9 cellular contexts compared by ENCODE assay signal in the genomic region with DNA sequence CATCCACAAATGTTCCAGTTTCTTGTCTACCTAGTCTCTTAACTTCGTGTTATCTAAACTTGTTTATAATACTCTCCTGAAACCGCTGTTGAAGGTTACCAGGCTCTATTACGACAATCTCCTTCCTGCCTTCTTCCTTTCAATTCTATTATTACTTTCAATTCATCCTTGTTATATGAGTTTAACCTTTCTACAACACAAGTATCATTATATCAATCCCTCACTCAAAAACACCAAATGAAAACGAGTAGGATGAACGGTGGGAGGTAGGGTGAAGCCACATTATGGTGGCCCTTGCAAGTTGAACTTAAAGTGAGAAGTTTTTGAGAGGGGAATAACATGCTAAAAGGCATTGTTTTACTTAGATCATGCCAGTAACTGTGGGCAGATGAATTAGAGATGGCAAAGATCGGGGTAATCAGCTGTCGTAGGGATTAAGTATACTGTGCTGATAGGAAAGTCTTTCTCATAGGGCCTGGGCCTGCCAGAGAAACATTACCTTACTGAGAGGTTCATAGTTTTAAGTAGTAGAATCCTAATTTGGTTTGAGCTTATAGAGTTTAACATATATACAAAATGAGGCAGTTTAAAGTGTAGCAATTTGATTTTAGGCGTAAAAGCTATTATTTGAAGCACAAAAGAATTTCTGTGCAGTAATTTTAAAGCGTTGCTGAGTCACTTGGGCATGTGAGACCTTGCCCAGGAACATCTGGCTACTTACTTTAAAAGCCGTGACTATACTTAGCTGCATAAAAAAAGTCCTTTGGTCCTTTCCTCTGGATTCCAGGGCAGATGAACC. TPM values are rescaled to one million over a fixed set of nuclear protein-coding genes. Genes with fewer than 3 reads are reported as not detected.
A peak's percentile ranks its signal among the peaks of the same experiment; 100 is the strongest.
DNase-seq lines count a peak whose midpoint lies in the region; ATAC-seq and TF ChIP-seq lines count a peak whose summit lies in the region.
"Had no signal": no experiment of that assay in that cellular context is flagged by ENCODE, and none has a peak within 500 bp of the region (broad histone marks: within the 10 kb centered on the region; RNA-seq: fewer than 3 reads in every experiment).

No MANE protein-coding gene starts in this region.

- H2AFZ ChIP-seq in DND-41 (ENCODE audit: low read depth, low read length): 0 out of 2 replicates have a peak overlapping the region, but pooled peaks have one; percentile 57

- no peaks in the 10 kb centered on the region for H3K27me3 ChIP-seq in DND-41 (ENCODE audit: insufficient read depth, low read length, poor library complexity)
- H3K27me3 ChIP-seq: tibial nerve had no signal

- no peaks in the 10 kb centered on the region for H3K27me3 Mint-ChIP-seq in activated T-helper 17 cell treated with anti-CD3 and anti-CD28 coated beads, Interleukin-2, amount 50 U/mL, for 72 hours
- no peaks in the 10 kb centered on the region for H3K27me3 Mint-ChIP-seq in naive thymus-derived CD8-positive, alpha-beta T cell

- peaks cover 23% of the 10 kb centered on the region for H3K4me1 ChIP-seq in DND-41 (ENCODE audit: insufficient read depth, low read length)

- peaks cover 13% of the 10 kb centered on the region for H3K79me2 ChIP-seq in DND-41 (ENCODE audit: insufficient read depth, low read length)

- no peak overlapping the region for H3K27ac ChIP-seq in DND-41 (ENCODE audit: low read length)
- H3K27ac ChIP-seq in KOPT-K1 (ENCODE audit: low read depth, low read length, poor library complexity, severe bottlenecking): peak overlapping the region; percentile 91

- no peak overlapping the region for H3K9ac ChIP-seq in DND-41 (ENCODE audit: low read depth, low read length)

- no peaks in the 10 kb centered on the region for H3K9me3 Mint-ChIP-seq in activated T-helper 17 cell treated with anti-CD3 and anti-CD28 coated beads, Interleukin-2, amount 50 U/mL, for 72 hours
- no peaks in the 10 kb centered on the region for H3K9me3 Mint-ChIP-seq in naive thymus-derived CD8-positive, alpha-beta T cell

- no peak overlapping the region for H3K4me3 ChIP-seq in DND-41 (ENCODE audit: low read depth in 1 of 2, low read length in 2 of 2)
- H3K4me3 ChIP-seq: tibial nerve had no signal

- H4K20me1 ChIP-seq in DND-41 (ENCODE audit: insufficient read depth, low read length): no peaks in the 10 kb centered on the region

- H3K9me3 ChIP-seq in DND-41 (ENCODE audit: insufficient read depth, low read length, severe bottlenecking): no peaks in the 10 kb centered on the region
- no peaks in the 10 kb centered on the region for H3K9me3 ChIP-seq in KOPT-K1 (ENCODE audit: insufficient read depth, low read length, poor library complexity, severe bottlenecking)
- H3K9me3 ChIP-seq: tibial nerve had no signal

- peak overlapping the region; percentile 84 for H3K27ac Mint-ChIP-seq in activated T-helper 17 cell treated with anti-CD3 and anti-CD28 coated beads, Interleukin-2, amount 50 U/mL, for 72 hours
- peak overlapping the region; percentile 54 to 93 (median 84) for H3K27ac Mint-ChIP-seq in naive thymus-derived CD8-positive, alpha-beta T cell

- peak overlapping the region; percentile 74 for H3K4me3 Mint-ChIP-seq in activated T-helper 17 cell treated with anti-CD3 and anti-CD28 coated beads, Interleukin-2, amount 50 U/mL, for 72 hours
- peak overlapping the region in 9 of 10 donors; percentile 1 to 58 (median 14) for H3K4me3 Mint-ChIP-seq in naive thymus-derived CD8-positive, alpha-beta T cell

- POLR2A ChIA-PET in naive thymus-derived CD8-positive, alpha-beta T cell (lab: Charles Lee): interaction anchor here (1.3 to 2.6 kb wide), 3 partner anchors 34 to 58 kb away, joined by 3 to 11 read pairs (median 11); a partner anchor contains a TSS

- DNase-seq in DND-41 (no peak), iPS-NIHi11 (ENCODE audit: low spot score) (no peak), activated gamma-delta T cell (lab: John Stamatoyannopoulos, UW) (no peak)
- DNase-seq in naive thymus-derived CD8-positive, alpha-beta T cell: peak in 1 of 10 donors; percentile 4

- no peak overlapping the region for H3K4me2 ChIP-seq in DND-41 (ENCODE audit: insufficient read depth, low read length)

- peaks cover 11% of the 10 kb centered on the region for H3K36me3 Mint-ChIP-seq in activated T-helper 17 cell treated with anti-CD3 and anti-CD28 coated beads, Interleukin-2, amount 50 U/mL, for 72 hours (ENCODE audit: low read depth)
- H3K36me3 Mint-ChIP-seq in naive thymus-derived CD8-positive, alpha-beta T cell: no peaks in the 10 kb centered on the region

- H3K36me3 ChIP-seq in DND-41 (ENCODE audit: insufficient read depth, low read length): no peaks in the 10 kb centered on the region; the same call in 1 of the 2 replicates
- no peaks in the 10 kb centered on the region for H3K36me3 ChIP-seq in KOPT-K1 (ENCODE audit: insufficient read depth, low read length)
- H3K36me3 ChIP-seq: tibial nerve had no signal

- ATAC-seq in DND-41 (ENCODE audit: insufficient read depth, low read depth) (no peak), GM18873 (IDR thresholded peaks at IDR 0.05; ENCODE audit: low FRiP score, unreplicated experiment) (no peak), GM19467 (IDR thresholded peaks at IDR 0.05; ENCODE audit: unreplicated experiment) (no peak)
- peak; percentile 15 for ATAC-seq in activated T-helper 17 cell treated with anti-CD3 and anti-CD28 coated beads, Interleukin-2, amount 50 U/mL, for 72 hours (replicated peaks)
- ATAC-seq in naive thymus-derived CD8-positive, alpha-beta T cell: no peak

- TF ChIP-seq CTCF in DND-41 (IDR thresholded peaks at IDR 0.05; ENCODE audit: borderline replicate concordance, extremely low read depth, low read length, poor library complexity, severe bottlenecking): no peak

- H3K4me1 Mint-ChIP-seq in activated T-helper 17 cell treated with anti-CD3 and anti-CD28 coated beads, Interleukin-2, amount 50 U/mL, for 72 hours: peaks cover 19% of the 10 kb centered on the region
- H3K4me1 Mint-ChIP-seq in naive thymus-derived CD8-positive, alpha-beta T cell: peaks cover 15 to 35% (median 32%) of the 10 kb centered on the region in 4 donors

RNA-seq across cellular contexts. Expression of a gene that starts 3.4 kb away (rescaled TPM):
- total RNA-seq in activated T-helper 17 cell treated with anti-CD3 and anti-CD28 coated beads, Interleukin-2, amount 50 U/mL, for 72 hours: 10 to 100 TPM; 16.9 to 19.0 TPM
- 10 to 100 TPM in 1 of 2 experiments, 1 to 10 TPM in 1; 8.4 to 10.5 TPM for total RNA-seq in naive thymus-derived CD8-positive, alpha-beta T cell
- 1 to 10 TPM; 1.8 to 5.3 (median 3.5) TPM for polyA plus RNA-seq in naive thymus-derived CD8-positive, alpha-beta T cell

RNA-seq across cellular contexts. Expression of a gene that starts 34.5 kb away (rescaled TPM):
- total RNA-seq in activated T-helper 17 cell treated with anti-CD3 and anti-CD28 coated beads, Interleukin-2, amount 50 U/mL, for 72 hours: 1,000 to 10,000 TPM; 1,391 to 1,542 TPM
- 1,000 to 10,000 TPM; 1,519 to 1,530 TPM for total RNA-seq in naive thymus-derived CD8-positive, alpha-beta T cell
- 1,000 to 10,000 TPM; 1,202 to 1,552 (median 1,441) TPM for polyA plus RNA-seq in naive thymus-derived CD8-positive, alpha-beta T cell

RNA-seq across cellular contexts. Expression of a gene that starts 44.1 kb away (rescaled TPM):
- 10 to 100 TPM; 30.0 to 33.5 TPM for total RNA-seq in activated T-helper 17 cell treated with anti-CD3 and anti-CD28 coated beads, Interleukin-2, amount 50 U/mL, for 72 hours
- total RNA-seq in naive thymus-derived CD8-positive, alpha-beta T cell: 10 to 100 TPM; 52.7 to 53.1 TPM
- polyA plus RNA-seq in naive thymus-derived CD8-positive, alpha-beta T cell: 10 to 100 TPM in 1 of 3 donors, 1 to 10 TPM in 2; 8.6 to 10.9 (median 9.5) TPM

RNA-seq across cellular contexts. Expression of a gene that starts 58.0 kb away (rescaled TPM):
- 10 to 100 TPM; 13.9 to 21.3 TPM for total RNA-seq in activated T-helper 17 cell treated with anti-CD3 and anti-CD28 coated beads, Interleukin-2, amount 50 U/mL, for 72 hours
- 10 to 100 TPM; 38.3 to 40.0 TPM for total RNA-seq in naive thymus-derived CD8-positive, alpha-beta T cell
- 10 to 100 TPM; 32.5 to 61.0 (median 50.2) TPM for polyA plus RNA-seq in naive thymus-derived CD8-positive, alpha-beta T cell
